ENCODE assay signal across 27 cellular contexts in the genomic region with DNA sequence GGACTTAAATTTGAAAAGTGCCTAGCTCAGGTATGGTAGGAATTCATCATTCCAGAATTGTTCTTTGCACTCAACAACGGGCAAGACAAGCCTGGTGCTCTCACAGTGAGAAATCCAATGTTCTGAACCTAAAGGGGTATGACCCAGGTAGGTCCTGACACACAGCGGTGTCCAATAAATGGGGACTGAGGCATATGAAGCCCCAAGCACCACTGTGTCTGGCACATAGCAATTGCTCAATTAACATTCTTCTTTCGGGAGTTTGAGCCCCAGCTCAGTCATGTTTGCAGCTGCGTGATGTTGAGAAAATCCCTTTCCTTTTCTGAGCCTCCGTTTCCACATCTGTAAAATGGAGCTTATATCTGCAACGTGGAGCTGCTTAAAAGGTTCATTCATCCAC.
"Had no signal": no experiment of that assay in that cellular context is flagged by ENCODE, and none has a peak within 500 bp of the region (broad histone marks: within the 10 kb centered on the region; RNA-seq: fewer than 3 reads in every experiment).

No MANE protein-coding gene starts in this region.

- ATAC-seq: activated naive CD4-positive, alpha-beta T cell treated with anti-CD3 and anti-CD28 coated beads, Interleukin-2, amount 50 U/mL, for 72 hours; activated T-cell treated with anti-CD3 and anti-CD28 coated beads, Interleukin-2, amount 50 U/mL, for 72 hours; effector memory CD8-positive, alpha-beta T cell; gastroesophageal sphincter; heart right ventricle; WTC11 had no signal

- H3K27ac ChIP-seq: ascending aorta, breast epithelium, esophagus squamous epithelium, gastroesophageal sphincter, heart right ventricle had no signal

- H3K27me3 ChIP-seq: ascending aorta, gastroesophageal sphincter had no signal

- H3K4me3 ChIP-seq: ascending aorta, breast epithelium, esophagus squamous epithelium, gastroesophageal sphincter, heart right ventricle had no signal

- H3K36me3 ChIP-seq: ascending aorta, breast epithelium, esophagus squamous epithelium, gastroesophageal sphincter, heart right ventricle had no signal

- H3K9me3 ChIP-seq: ascending aorta, gastroesophageal sphincter had no signal

- DNase-seq: activated CD4-positive, alpha-beta memory T cell treated with anti-CD3 and anti-CD28 coated beads, Interleukin-2, amount 10 ng/mL, durations not matched to agents 7 days and 5 days; activated CD4-positive, alpha-beta T cell treated with anti-CD3 and anti-CD28 coated beads for 1 hour; activated CD4-positive, alpha-beta T cell treated with anti-CD3 and anti-CD28 coated beads for 4 hours; activated CD4-positive, alpha-beta T cell treated with anti-CD3 and anti-CD28 coated beads, Interleukin-2, amount 10 ng/mL, durations not matched to agents 7 days and 5 days; activated CD4-positive, alpha-beta T cell treated with anti-CD3 and anti-CD28 coated beads, Interleukin-2, amount 50 U/mL, for 4 hours; activated CD8-positive, alpha-beta memory T cell treated with anti-CD3 and anti-CD28 coated beads, Interleukin-2, amount 50 U/mL, for 48 hours; activated gamma-delta T cell; activated naive CD4-positive, alpha-beta T cell; activated naive CD4-positive, alpha-beta T cell treated with anti-CD3 and anti-CD28 coated beads, Interleukin-2, amount 10 ng/mL, durations not matched to agents 7 days and 5 days; activated naive CD8-positive, alpha-beta T cell treated with anti-CD3 and anti-CD28 coated beads, Interleukin-2, amount 10 ng/mL, durations not matched to agents 7 days and 5 days; activated T-cell treated with anti-CD3 and anti-CD28 coated beads for 4 hours; activated T-cell treated with anti-CD3 and anti-CD28 coated beads, Interleukin-2, amount 50 U/mL, for 24 hours; activated T-cell treated with anti-CD3 and anti-CD28 coated beads, Interleukin-2, amount 50 U/mL, for 72 hours; cortex of kidney; dermis blood vessel endothelial cell; effector CD4-positive, alpha-beta T cell; effector memory CD8-positive, alpha-beta T cell; erythroblast; esophagus squamous epithelium; foreskin melanocyte; heart right ventricle; T-helper 2 cell had no signal

- H3K4me1 ChIP-seq: breast epithelium had no signal
